In the genomic region with DNA sequence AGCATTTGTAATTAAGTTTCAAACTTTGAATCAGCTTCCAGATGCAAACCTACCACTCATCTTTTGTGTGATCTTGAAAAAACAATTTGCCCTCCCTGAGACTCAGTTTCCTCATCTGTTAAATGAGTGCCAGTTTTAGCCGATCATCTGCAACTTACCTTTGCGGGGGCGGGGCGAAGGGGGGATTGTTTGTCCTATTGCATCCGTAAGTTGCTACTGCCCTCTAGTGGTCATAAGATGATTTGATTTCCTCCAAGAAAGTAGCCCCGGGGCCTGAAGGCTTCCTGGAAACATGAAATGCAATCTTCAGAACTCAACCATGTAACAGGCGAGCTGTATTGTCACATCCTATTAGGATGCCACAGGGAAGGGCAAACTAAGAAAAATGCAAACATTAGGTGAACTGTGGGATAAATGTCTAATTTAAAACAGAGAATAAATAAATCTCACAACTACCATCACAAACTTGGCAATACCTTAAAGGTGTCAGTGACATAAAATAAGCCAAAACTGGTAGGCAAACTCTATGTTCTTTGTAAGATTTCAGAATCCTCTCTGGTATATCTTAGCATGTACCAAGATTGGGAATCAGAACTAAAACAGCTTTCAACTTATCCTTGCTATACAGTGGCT, we compare ENCODE assay signal across 8 cellular contexts.
DNase-seq lines count a peak whose midpoint lies in the region; ATAC-seq and TF ChIP-seq lines count a peak whose summit lies in the region.

No MANE protein-coding gene starts in this region.

- TF ChIP-seq CTCF in VCaP (conservative IDR thresholded peaks at IDR 0.05) (peak; percentile 81), colonic mucosa (IDR thresholded peaks at IDR 0.05) (peak; percentile 41), right lobe of liver (IDR thresholded peaks at IDR 0.05) (peak; percentile 50 to 68 (median 68))

- no peak overlapping the region for H3K9ac ChIP-seq in colonic mucosa (ENCODE audit: low read depth in 2 of 2, low read length in 2 of 2)

- no peak overlapping the region for H3K27ac ChIP-seq in VCaP
- no peak overlapping the region for H3K27ac ChIP-seq in colonic mucosa
- no peak overlapping the region for H3K27ac ChIP-seq in right lobe of liver

- no peaks in the 10 kb centered on the region for H3K27me3 ChIP-seq in colonic mucosa
- H3K27me3 ChIP-seq in right lobe of liver = no peaks in the 10 kb centered on the region

- DNase-seq in Daoy (ENCODE audit: low read depth) = peak; percentile 48
- peak; percentile 71 for DNase-seq in NCI-H2227 (lab: John Stamatoyannopoulos, UW; ENCODE audit: unreplicated experiment)
- peak; percentile 38 for DNase-seq in colonic mucosa
- peak in 2 of 3 donors; percentile 31 to 45 for DNase-seq in right lobe of liver
- peak; percentile 2 to 9 for DNase-seq in stimulated activated CD8-positive, alpha-beta memory T cell treated with anti-CD3 and anti-CD28 coated beads, Interleukin-4, amount 100 ng/mL, for 4 hours (ENCODE audit: low read depth in 2 of 2, low spot score in 1 of 2)

- WGBS in right lobe of liver (ENCODE audit: insufficient coverage, low coverage, low lambda C conversion rate, missing lambda C conversion rate) = 3% methylated on average over 7 of the region's 7 CpGs

- H3K9me3 ChIP-seq in colonic mucosa (no peaks in the 10 kb centered on the region), right lobe of liver (no peaks in the 10 kb centered on the region)

- no peak overlapping the region for H3K4me3 ChIP-seq in colonic mucosa
- no peak overlapping the region for H3K4me3 ChIP-seq in right lobe of liver

- intact Hi-C loops in colonic mucosa (cut with DNase I) (loop anchor here (5.0 kb wide), 1 partner anchor 839 kb away; no protein-coding TSS in a partner anchor), right lobe of liver (cut with DNase I) (loop anchor here in 1 of 2 donors (10.0 kb wide), 1 partner anchor 232 kb away; no protein-coding TSS in a partner anchor)

- H3K36me3 ChIP-seq in colonic mucosa (no peaks in the 10 kb centered on the region), right lobe of liver (no peaks in the 10 kb centered on the region)

- peak; percentile 63 for ATAC-seq in HG02870 (IDR thresholded peaks at IDR 0.05; ENCODE audit: unreplicated experiment)
- ATAC-seq in right lobe of liver = peak; percentile 59 to 72 (median 62)
- no peak for ATAC-seq in HG02973 (IDR thresholded peaks at IDR 0.05; ENCODE audit: unreplicated experiment)

- no peak for TF ChIP-seq POLR2A in right lobe of liver (IDR thresholded peaks at IDR 0.05)

- H3K4me1 ChIP-seq in colonic mucosa = no peaks in the 10 kb centered on the region
- H3K4me1 ChIP-seq in right lobe of liver = no peaks in the 10 kb centered on the region

Comparison
In these comparisons a context has a peak if more than half of its experiments do, and no peak if none do; other contexts are left out.
1. DNase-seq: peak in every context shown above with its lines; median percentile 71 in NCI-H2227; 48 in Daoy; 38 in colonic mucosa; 38 in right lobe of liver; 6 in stimulated activated CD8-positive, alpha-beta memory T cell treated with anti-CD3 and anti-CD28 coated beads, Interleukin-4, amount 100 ng/mL, for 4 hours.